In the genomic region with DNA sequence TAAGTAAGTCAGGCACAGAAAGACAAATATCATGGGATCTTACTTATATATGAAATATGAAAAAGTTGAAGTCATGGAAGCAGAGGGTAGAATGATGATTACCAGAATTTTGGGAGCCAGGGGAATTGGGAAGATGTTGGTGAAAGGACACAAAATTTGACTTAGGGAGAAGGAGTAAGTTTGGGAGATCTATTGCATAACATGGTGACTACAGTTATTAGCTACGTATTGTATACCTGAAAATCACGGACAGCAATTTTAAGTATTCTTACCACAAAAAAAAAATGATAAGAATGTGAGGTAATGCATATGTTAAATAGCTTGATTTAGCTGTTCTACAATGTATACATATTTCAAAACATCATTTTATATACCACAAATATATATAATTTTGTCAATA, we compare ENCODE assay signal across 35 cellular contexts.
"Had no signal": no experiment of that assay in that cellular context is flagged by ENCODE, and none has a peak within 500 bp of the region (broad histone marks: within the 10 kb centered on the region; RNA-seq: fewer than 3 reads in every experiment).

No MANE protein-coding gene starts in this region.

- H3K27ac ChIP-seq: adrenal gland, Peyer's patch, RWPE1 had no signal

- FAIRE-seq: bronchial epithelial cell, colon had no signal

- H3K9me3 Mint-ChIP-seq: activated T-helper 17 cell treated with anti-CD3 and anti-CD28 coated beads, Interleukin-2, amount 50 U/mL, for 72 hours had no signal

- H3K36me3 ChIP-seq: adrenal gland, MG63, Peyer's patch had no signal

- H3K27me3 ChIP-seq: adrenal gland, MG63, Peyer's patch had no signal

- DNase-seq: activated CD4-positive, alpha-beta T cell treated with anti-CD3 and anti-CD28 coated beads, Interleukin-2, amount 10 ng/mL, durations not matched to agents 24 days and 14 days; activated CD4-positive, alpha-beta T cell treated with anti-CD3 and anti-CD28 coated beads, Interleukin-2, amount 50 U/mL, for 4 hours; activated CD8-positive, alpha-beta T cell treated with anti-CD3 and anti-CD28 coated beads for 36 hours; activated effector memory CD4-positive, alpha-beta T cell treated with anti-CD3 and anti-CD28 coated beads, Interleukin-2, amount 50 U/mL, for 16 hours; activated naive CD4-positive, alpha-beta T cell; activated naive CD4-positive, alpha-beta T cell treated with anti-CD3 and anti-CD28 coated beads, Interleukin-2, amount 50 U/mL, for 16 hours; activated naive CD8-positive, alpha-beta T cell treated with anti-CD3 and anti-CD28 coated beads, Interleukin-2, amount 10 ng/mL, durations not matched to agents 7 days and 5 days; activated T-cell treated with anti-CD3 and anti-CD28 coated beads, Interleukin-2, amount 50 U/mL, for 1 hour; activated T-cell treated with anti-CD3 and anti-CD28 coated beads, Interleukin-2, amount 50 U/mL, for 72 hours; adrenal gland; caudate nucleus; cerebellar nuclear complex; Karpas-422; MG63; NCI-H1048; NCI-H1105 treated with DMSO at 0.1 percent for 48 hours; NCI-H1436; NCI-H1694; NCI-H2029; NCI-H510A; NCI-H526; NCI-H748 treated with DMSO at 0.1 percent for 48 hours; NK-92 treated with Interleukin-12 subunit alpha and Interleukin-12 subunit beta, amount 100 ng/mL, for 24 hours; PC-3; Peyer's patch; Right ventricle myocardium superior; SW 1271; T-helper 1 cell; T-helper 2 cell; T-helper 9 cell had no signal

- H3K4me1 ChIP-seq: adrenal gland, Peyer's patch had no signal

- ATAC-seq: activated CD8-positive, alpha-beta T cell treated with anti-CD3 and anti-CD28 coated beads for 36 hours; activated T-cell treated with anti-CD3 and anti-CD28 coated beads, Interleukin-2, amount 50 U/mL, for 72 hours; activated T-helper 17 cell treated with anti-CD3 and anti-CD28 coated beads, Interleukin-2, amount 50 U/mL, for 72 hours; PC-3 had no signal

- H3K4me3 Mint-ChIP-seq: activated CD4-positive, alpha-beta T cell treated with anti-CD3 and anti-CD28 coated beads, Interleukin-2, amount 10 ng/mL, durations not matched to agents 24 days and 14 days; activated CD8-positive, alpha-beta T cell treated with anti-CD3 and anti-CD28 coated beads for 36 hours; activated naive CD8-positive, alpha-beta T cell treated with anti-CD3 and anti-CD28 coated beads, Interleukin-2, amount 10 ng/mL, durations not matched to agents 7 days and 5 days; activated T-cell treated with anti-CD3 and anti-CD28 coated beads, Interleukin-2, amount 50 U/mL, for 72 hours; activated T-helper 17 cell treated with anti-CD3 and anti-CD28 coated beads, Interleukin-2, amount 50 U/mL, for 72 hours; brain had no signal

- H3K9me3 ChIP-seq: adrenal gland, Peyer's patch had no signal

- H3K4me3 ChIP-seq: adrenal gland, MG63, Peyer's patch had no signal

- H3K4me1 Mint-ChIP-seq: activated CD4-positive, alpha-beta T cell treated with anti-CD3 and anti-CD28 coated beads, Interleukin-2, amount 10 ng/mL, durations not matched to agents 24 days and 14 days; activated naive CD8-positive, alpha-beta T cell treated with anti-CD3 and anti-CD28 coated beads, Interleukin-2, amount 10 ng/mL, durations not matched to agents 7 days and 5 days; activated T-helper 17 cell treated with anti-CD3 and anti-CD28 coated beads, Interleukin-2, amount 50 U/mL, for 72 hours; brain had no signal

- H3K36me3 Mint-ChIP-seq: brain had no signal

- H3K27me3 Mint-ChIP-seq: activated CD4-positive, alpha-beta T cell treated with anti-CD3 and anti-CD28 coated beads, Interleukin-2, amount 10 ng/mL, durations not matched to agents 24 days and 14 days; activated CD8-positive, alpha-beta T cell treated with anti-CD3 and anti-CD28 coated beads for 36 hours; activated naive CD8-positive, alpha-beta T cell treated with anti-CD3 and anti-CD28 coated beads, Interleukin-2, amount 10 ng/mL, durations not matched to agents 7 days and 5 days; activated T-helper 17 cell treated with anti-CD3 and anti-CD28 coated beads, Interleukin-2, amount 50 U/mL, for 72 hours had no signal

- H3K27ac Mint-ChIP-seq: activated CD4-positive, alpha-beta T cell treated with anti-CD3 and anti-CD28 coated beads, Interleukin-2, amount 10 ng/mL, durations not matched to agents 24 days and 14 days; activated CD8-positive, alpha-beta T cell treated with anti-CD3 and anti-CD28 coated beads for 36 hours; activated naive CD8-positive, alpha-beta T cell treated with anti-CD3 and anti-CD28 coated beads, Interleukin-2, amount 10 ng/mL, durations not matched to agents 7 days and 5 days; activated T-cell treated with anti-CD3 and anti-CD28 coated beads, Interleukin-2, amount 50 U/mL, for 72 hours; activated T-helper 17 cell treated with anti-CD3 and anti-CD28 coated beads, Interleukin-2, amount 50 U/mL, for 72 hours; brain had no signal
